In genomic region chr11:14499178-14499559, GRCh38 we compare ENCODE assay signal across 8 cellular contexts. TPM values are rescaled to one million over a fixed set of nuclear protein-coding genes. Genes with fewer than 3 reads are reported as not detected.
DNase-seq lines count a peak whose midpoint lies in the region; ATAC-seq and TF ChIP-seq lines count a peak whose summit lies in the region.

No MANE protein-coding gene starts in this region.

- H3K9me3 ChIP-seq in HEK293 (ENCODE audit: control insufficient read depth, insufficient read depth, low read depth, low read length): no peaks in the 10 kb centered on the region

- peak; percentile 42 to 47 for ATAC-seq in activated naive CD4-positive, alpha-beta T cell treated with anti-CD3 and anti-CD28 coated beads, Interleukin-2, amount 50 U/mL, for 72 hours
- ATAC-seq in left ventricle myocardium superior (peak; percentile 52), sciatic nerve (peak; percentile 69)

- H3K9me3 Mint-ChIP-seq in activated naive CD4-positive, alpha-beta T cell treated with anti-CD3 and anti-CD28 coated beads, Interleukin-2, amount 50 U/mL, for 72 hours: no peaks in the 10 kb centered on the region

- CTCF ChIA-PET in HEK293 (lab: Yijun Ruan, JAX): interaction anchor here (0.7 to 0.9 kb wide), 2 partner anchors 35 to 406 kb away, joined by 3 read pairs; no protein-coding TSS in a partner anchor

- H3K4me1 ChIP-seq in HEK293 (ENCODE audit: control insufficient read depth, insufficient read depth, low read length): no peaks in the 10 kb centered on the region

- H3K36me3 ChIP-seq in HEK293 (ENCODE audit: control insufficient read depth in 2 of 2, insufficient read depth in 1 of 2, low read length in 2 of 2): peaks cover 14 to 54% of the 10 kb centered on the region in 2 experiments

- peaks cover 30 to 43% of the 10 kb centered on the region in 2 donors for H3K36me3 Mint-ChIP-seq in activated naive CD4-positive, alpha-beta T cell treated with anti-CD3 and anti-CD28 coated beads, Interleukin-2, amount 50 U/mL, for 72 hours

- H3K4me3 ChIP-seq in HEK293 (ENCODE audit: low read depth, low read length): peak overlapping the region; percentile 96

- no peak overlapping the region for H3K27ac ChIP-seq in HEK293 (ENCODE audit: extremely low read depth, low read depth, low read length)

- peak overlapping the region; percentile 92 to 99 for H3K27ac Mint-ChIP-seq in activated naive CD4-positive, alpha-beta T cell treated with anti-CD3 and anti-CD28 coated beads, Interleukin-2, amount 50 U/mL, for 72 hours

- no peak for TF ChIP-seq CTCF in HEK293 (tag by site-specific recombination; IDR thresholded peaks at IDR 0.05)

- intact Hi-C loops in left ventricle myocardium superior (cut with micrococcal nuclease): no loop called here
- intact Hi-C loops in sciatic nerve (cut with DNase I): no loop called here

- DNase-seq in GM03348 (ENCODE audit: low spot score) (peak; percentile 47), NOMO-1 treated with dmso at 0.1 percent for 144 hours (lab: John Stamatoyannopoulos, UW; ENCODE audit: unreplicated experiment) (peak; percentile 32), left ventricle myocardium superior (peak; percentile 44), sciatic nerve (ENCODE audit: low spot score) (no peak), SK-N-DZ (ENCODE audit: low spot score) (no peak)
- peak in 1 of 2 donors; percentile 37 for DNase-seq in activated naive CD4-positive, alpha-beta T cell treated with anti-CD3 and anti-CD28 coated beads, Interleukin-2, amount 50 U/mL, for 72 hours (ENCODE audit: low spot score in 2 of 2)
- no peak for DNase-seq in central memory CD4-positive, alpha-beta T cell

- POLR2A ChIA-PET in HEK293 (lab: Yijun Ruan, JAX): interaction anchor here (0.6 to 2.0 kb wide), 5 partner anchors 13 to 230 kb away, joined by 3 to 9 read pairs (median 3); partner anchors contain the start of gene PSMA1

TF ChIP-seq in HEK293, 187 proteins besides CTCF, POLR2A, EP300 and RAD21 (continues in another document):
- TF ChIP-seq ZNF488 (tag by site-specific recombination; IDR thresholded peaks at IDR 0.05) (no peak), ZNF16 (tag by site-specific recombination; IDR thresholded peaks at IDR 0.05; ENCODE audit: low read depth) (no peak), ZNF354C (tag by site-specific recombination; IDR thresholded peaks at IDR 0.05; ENCODE audit: borderline replicate concordance, low read depth) (no peak), EGR2 (tag by site-specific recombination; IDR thresholded peaks at IDR 0.05; ENCODE audit: low read depth) (no peak), ZNF335 (tag by site-specific recombination; conservative IDR thresholded peaks at IDR 0.05) (peak; percentile 55), ZNF837 (tag by site-specific recombination; IDR thresholded peaks at IDR 0.05) (no peak), ZNF600 (tag by site-specific recombination; IDR thresholded peaks at IDR 0.05) (no peak), ZNF621 (tag by site-specific recombination; IDR thresholded peaks at IDR 0.05) (no peak), ZBTB48 (tag by site-specific recombination; IDR thresholded peaks at IDR 0.05) (peak; percentile 65), PRDM10 (tag by site-specific recombination; IDR thresholded peaks at IDR 0.05) (0 out of 2 replicates have a peak, but pooled peaks have one; percentile 8), TRIM28 (IDR thresholded peaks at IDR 0.05; ENCODE audit: borderline replicate concordance, low read length) (no peak), GFI1B (tag by site-specific recombination; IDR thresholded peaks at IDR 0.05) (no peak), ZNF266 (tag by site-specific recombination; IDR thresholded peaks at IDR 0.05; ENCODE audit: low read depth) (no peak), ZBTB1 (tag by site-specific recombination; IDR thresholded peaks at IDR 0.05) (no peak), ZNF660 (tag by site-specific recombination; IDR thresholded peaks at IDR 0.05) (no peak), ZNF558 (tag by site-specific recombination; IDR thresholded peaks at IDR 0.05) (no peak), ZNF302 (tag by site-specific recombination; IDR thresholded peaks at IDR 0.05; ENCODE audit: low read depth) (no peak), ZEB2 (tag by site-specific recombination; IDR thresholded peaks at IDR 0.05) (no peak)
- TF ChIP-seq, protein P1, sequence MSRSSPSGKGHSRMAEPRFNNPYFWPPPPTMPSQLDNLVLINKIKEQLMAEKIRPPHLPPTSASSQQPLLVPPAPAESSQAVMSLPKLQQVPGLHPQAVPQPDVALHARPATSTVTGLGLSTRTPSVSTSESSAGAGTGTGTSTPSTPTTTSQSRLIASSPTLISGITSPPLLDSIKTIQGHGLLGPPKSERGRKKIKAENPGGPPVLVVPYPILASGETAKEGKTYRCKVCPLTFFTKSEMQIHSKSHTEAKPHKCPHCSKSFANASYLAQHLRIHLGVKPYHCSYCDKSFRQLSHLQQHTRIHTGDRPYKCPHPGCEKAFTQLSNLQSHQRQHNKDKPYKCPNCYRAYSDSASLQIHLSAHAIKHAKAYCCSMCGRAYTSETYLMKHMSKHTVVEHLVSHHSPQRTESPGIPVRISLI (tag by site-specific recombination; IDR thresholded peaks at IDR 0.05): no peak
- TF ChIP-seq, protein P2, sequence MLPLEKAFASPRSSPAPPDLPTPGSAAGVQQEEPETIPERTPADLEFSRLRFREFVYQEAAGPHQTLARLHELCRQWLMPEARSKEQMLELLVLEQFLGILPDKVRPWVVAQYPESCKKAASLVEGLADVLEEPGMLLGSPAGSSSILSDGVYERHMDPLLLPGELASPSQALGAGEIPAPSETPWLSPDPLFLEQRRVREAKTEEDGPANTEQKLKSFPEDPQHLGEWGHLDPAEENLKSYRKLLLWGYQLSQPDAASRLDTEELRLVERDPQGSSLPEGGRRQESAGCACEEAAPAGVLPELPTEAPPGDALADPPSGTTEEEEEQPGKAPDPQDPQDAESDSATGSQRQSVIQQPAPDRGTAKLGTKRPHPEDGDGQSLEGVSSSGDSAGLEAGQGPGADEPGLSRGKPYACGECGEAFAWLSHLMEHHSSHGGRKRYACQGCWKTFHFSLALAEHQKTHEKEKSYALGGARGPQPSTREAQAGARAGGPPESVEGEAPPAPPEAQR (tag by site-specific recombination; IDR thresholded peaks at IDR 0.05): no peak
- TF ChIP-seq, protein P3, sequence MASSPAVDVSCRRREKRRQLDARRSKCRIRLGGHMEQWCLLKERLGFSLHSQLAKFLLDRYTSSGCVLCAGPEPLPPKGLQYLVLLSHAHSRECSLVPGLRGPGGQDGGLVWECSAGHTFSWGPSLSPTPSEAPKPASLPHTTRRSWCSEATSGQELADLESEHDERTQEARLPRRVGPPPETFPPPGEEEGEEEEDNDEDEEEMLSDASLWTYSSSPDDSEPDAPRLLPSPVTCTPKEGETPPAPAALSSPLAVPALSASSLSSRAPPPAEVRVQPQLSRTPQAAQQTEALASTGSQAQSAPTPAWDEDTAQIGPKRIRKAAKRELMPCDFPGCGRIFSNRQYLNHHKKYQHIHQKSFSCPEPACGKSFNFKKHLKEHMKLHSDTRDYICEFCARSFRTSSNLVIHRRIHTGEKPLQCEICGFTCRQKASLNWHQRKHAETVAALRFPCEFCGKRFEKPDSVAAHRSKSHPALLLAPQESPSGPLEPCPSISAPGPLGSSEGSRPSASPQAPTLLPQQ (tag by site-specific recombination; IDR thresholded peaks at IDR 0.05): 0 out of 2 replicates have a peak, but pooled peaks have one; percentile 2

RNA-seq across cellular contexts. Expression of gene COPB1, which starts 0.4 kb away (rescaled TPM):
- total RNA-seq in activated naive CD4-positive, alpha-beta T cell treated with anti-CD3 and anti-CD28 coated beads, Interleukin-2, amount 50 U/mL, for 72 hours: 100 to 1,000 TPM in 1 of 2 donors, 10 to 100 TPM in 1; 90.5 to 110 TPM
- 43.6 TPM for total RNA-seq in left ventricle myocardium superior
- 86.6 TPM for total RNA-seq in sciatic nerve
- polyA plus RNA-seq in SK-N-DZ (2014; cell fraction: cytosol; rRNA removed): 120 and 140 TPM in 2 replicates
- 64.0 and 70.7 TPM in 2 replicates for polyA plus RNA-seq in SK-N-DZ (2014; cell fraction: nucleus; rRNA removed)

RNA-seq across cellular contexts. Expression of gene PSMA1, which starts 21.0 kb away (rescaled TPM):
- 100 to 1,000 TPM; 234 to 281 TPM for total RNA-seq in activated naive CD4-positive, alpha-beta T cell treated with anti-CD3 and anti-CD28 coated beads, Interleukin-2, amount 50 U/mL, for 72 hours
- 115 TPM for total RNA-seq in left ventricle myocardium superior
- total RNA-seq in sciatic nerve: 100 TPM
- polyA plus RNA-seq in SK-N-DZ (2014; cell fraction: cytosol; rRNA removed): 274 and 296 TPM in 2 replicates
- polyA plus RNA-seq in SK-N-DZ (2014; cell fraction: nucleus; rRNA removed): 548 and 556 TPM in 2 replicates

Comparison
In these comparisons a context has a peak if more than half of its experiments do, and no peak if none do; other contexts are left out.
1. DNase-seq: peak in GM03348 (single experiment), NOMO-1 treated with dmso at 0.1 percent for 144 hours (single experiment) and left ventricle myocardium superior (single experiment); none in sciatic nerve (single experiment), SK-N-DZ (single experiment) and central memory CD4-positive, alpha-beta T cell (single experiment).
2. Peak in every context shown above with its lines, with median percentiles within 50 percentile points of each other: ATAC-seq.